In genomic region chr2:18455256-18455862, GRCh38 we compare ENCODE assay signal across 10 cellular contexts.
DNase-seq lines count a peak whose midpoint lies in the region; ATAC-seq and TF ChIP-seq lines count a peak whose summit lies in the region.
"Had no signal": no experiment of that assay in that cellular context is flagged by ENCODE, and none has a peak within 500 bp of the region (broad histone marks: within the 10 kb centered on the region; RNA-seq: fewer than 3 reads in every experiment).

No MANE protein-coding gene starts in this region.

- no peaks in the 10 kb centered on the region for H3K36me3 Mint-ChIP-seq in effector memory CD8-positive, alpha-beta T cell (ENCODE audit: insufficient read depth)
- H3K36me3 Mint-ChIP-seq: activated naive CD4-positive, alpha-beta T cell treated with anti-CD3 and anti-CD28 coated beads, Interleukin-2, amount 50 U/mL, for 72 hours; immature natural killer cell had no signal

- H3K4me1 Mint-ChIP-seq in effector memory CD8-positive, alpha-beta T cell (ENCODE audit: low read depth in 2 of 2) = no peaks in the 10 kb centered on the region
- H3K4me1 Mint-ChIP-seq: immature natural killer cell had no signal

- WGBS in suprapubic skin = 35% methylated on average over 5 of the region's 5 CpGs

- peaks cover 26 to 27% of the 10 kb centered on the region in 2 donors for H3K27me3 Mint-ChIP-seq in effector memory CD8-positive, alpha-beta T cell

- intact Hi-C loops in left ventricle myocardium inferior (cut with micrococcal nuclease) = no loop called here

- H3K36me3 ChIP-seq in WERI-Rb-1 (no peaks in the 10 kb centered on the region), left ventricle myocardium inferior (no peaks in the 10 kb centered on the region), suprapubic skin (no peaks in the 10 kb centered on the region)

- H3K9me3 ChIP-seq in WERI-Rb-1 (ENCODE audit: severe bottlenecking) (peaks cover 5% of the 10 kb centered on the region), left ventricle myocardium inferior (replicated peaks) (peaks cover 9% of the 10 kb centered on the region), suprapubic skin (no peaks in the 10 kb centered on the region)

- no peak overlapping the region for H3K27ac Mint-ChIP-seq in effector memory CD8-positive, alpha-beta T cell
- H3K27ac Mint-ChIP-seq: activated naive CD4-positive, alpha-beta T cell treated with anti-CD3 and anti-CD28 coated beads, Interleukin-2, amount 50 U/mL, for 72 hours; immature natural killer cell had no signal

- no peak overlapping the region for H3K4me3 Mint-ChIP-seq in effector memory CD8-positive, alpha-beta T cell
- H3K4me3 Mint-ChIP-seq: immature natural killer cell had no signal

- H3K4me1 ChIP-seq in left ventricle myocardium inferior (peaks cover 10% of the 10 kb centered on the region), suprapubic skin (no peaks in the 10 kb centered on the region)

- H3K27ac ChIP-seq in WERI-Rb-1 (no peak overlapping the region), left ventricle myocardium inferior (replicated peaks) (peak overlapping the region; percentile 58), suprapubic skin (peak overlapping the region; percentile 8)

- TF ChIP-seq EP300 in suprapubic skin (IDR thresholded peaks at IDR 0.05) = no peak

- peaks cover 71% of the 10 kb centered on the region for H3K27me3 ChIP-seq in WERI-Rb-1 (ENCODE audit: insufficient read depth, low read depth, severe bottlenecking)
- peaks cover 6% of the 10 kb centered on the region for H3K27me3 ChIP-seq in left ventricle myocardium inferior (ENCODE audit: low read depth)
- H3K27me3 ChIP-seq in suprapubic skin = no peaks in the 10 kb centered on the region

- DNase-seq in HCEC 1CT (peak; percentile 59), WERI-Rb-1 (peak; percentile 39), left ventricle myocardium inferior (no peak), suprapubic skin (ENCODE audit: low spot score in 2 of 2) (no peak), NCI-H2029 (lab: John Stamatoyannopoulos, UW) (no peak)
- DNase-seq in effector memory CD8-positive, alpha-beta T cell = no peak
- DNase-seq: immature natural killer cell; stimulated activated CD4-positive, alpha-beta T cell treated with anti-CD3 and anti-CD28 coated beads, Interleukin-4, amount 100 ng/mL, for 1 hour had no signal

- H3K4me3 ChIP-seq in WERI-Rb-1 (ENCODE audit: low read depth, low read length) (no peak overlapping the region), left ventricle myocardium inferior (no peak overlapping the region), suprapubic skin (no peak overlapping the region)

- no peaks in the 10 kb centered on the region for H3K9me3 Mint-ChIP-seq in effector memory CD8-positive, alpha-beta T cell
- H3K9me3 Mint-ChIP-seq: activated naive CD4-positive, alpha-beta T cell treated with anti-CD3 and anti-CD28 coated beads, Interleukin-2, amount 50 U/mL, for 72 hours had no signal

- TF ChIP-seq CTCF in WERI-Rb-1 (IDR thresholded peaks at IDR 0.05; ENCODE audit: low read depth, low read length) = peak; percentile 43; the same call in 1 of the 2 replicates
- TF ChIP-seq CTCF in left ventricle myocardium inferior (IDR thresholded peaks at IDR 0.05; ENCODE audit: borderline replicate concordance) = peak; percentile 43
- no peak for TF ChIP-seq CTCF in suprapubic skin (IDR thresholded peaks at IDR 0.05)

- ATAC-seq in effector memory CD8-positive, alpha-beta T cell (replicated peaks) = no peak
- no peak for ATAC-seq in GM21390 (IDR thresholded peaks at IDR 0.05; ENCODE audit: unreplicated experiment)
- ATAC-seq: activated naive CD4-positive, alpha-beta T cell treated with anti-CD3 and anti-CD28 coated beads, Interleukin-2, amount 50 U/mL, for 72 hours had no signal

- TF ChIP-seq POLR2A in suprapubic skin (IDR thresholded peaks at IDR 0.05) = no peak

Comparison
In these comparisons a context has a peak if more than half of its experiments do, and no peak if none do; other contexts are left out.
1. DNase-seq: peak in HCEC 1CT (single experiment) and WERI-Rb-1 (single experiment); none in left ventricle myocardium inferior (single experiment), suprapubic skin (0 of 2), NCI-H2029 (single experiment) and effector memory CD8-positive, alpha-beta T cell (0 of 3).
2. CTCF ChIP-seq: peak in WERI-Rb-1 (single experiment) and left ventricle myocardium inferior (single experiment); none in suprapubic skin (0 of 2).